3 cellular contexts compared by ENCODE assay signal in the genomic region with DNA sequence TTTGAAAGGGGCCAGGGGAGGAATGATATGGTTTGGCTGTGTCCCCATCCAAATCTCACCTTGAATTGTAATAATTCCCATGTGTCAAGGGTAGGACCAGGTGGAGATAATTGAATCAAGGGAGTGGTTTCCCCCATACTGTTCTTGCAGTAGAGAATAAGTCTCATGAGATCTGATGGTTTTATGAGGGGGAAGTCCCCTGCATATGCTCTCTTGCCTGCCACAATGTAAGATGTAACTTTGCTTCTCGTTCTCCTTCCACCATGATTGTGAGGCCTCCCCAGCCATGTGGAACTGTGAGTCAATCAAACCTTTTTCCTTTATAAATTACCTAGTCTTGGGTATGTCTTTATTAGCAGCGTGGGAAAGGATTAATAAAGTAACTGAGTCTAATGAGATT. TPM values are rescaled to one million over a fixed set of nuclear protein-coding genes. Genes with fewer than 3 reads are reported as not detected.
"Had no signal": no experiment of that assay in that cellular context is flagged by ENCODE, and none has a peak within 500 bp of the region (broad histone marks: within the 10 kb centered on the region; RNA-seq: fewer than 3 reads in every experiment).

No MANE protein-coding gene starts in this region.

RNA-seq across cellular contexts. Expression of gene HAPLN1, which starts 15.5 kb away (rescaled TPM):
- total RNA-seq: OCI-LY7, PC-9, SK-MEL-5 had no signal
